ENCODE assay signal across 33 cellular contexts in genomic region chr18:31979714-31980113, GRCh38.
"Had no signal": no experiment of that assay in that cellular context is flagged by ENCODE, and none has a peak within 500 bp of the region (broad histone marks: within the 10 kb centered on the region; RNA-seq: fewer than 3 reads in every experiment).

No MANE protein-coding gene starts in this region.

- H3K27ac ChIP-seq: adrenal gland, body of pancreas, brain microvascular endothelial cell, breast epithelium, VCaP had no signal

- FAIRE-seq: astrocyte, TTC549 had no signal

- H3K36me3 ChIP-seq: adrenal gland, brain microvascular endothelial cell, breast epithelium had no signal

- ATAC-seq: activated CD8-positive, alpha-beta T cell treated with anti-CD3 and anti-CD28 coated beads for 36 hours; activated naive CD4-positive, alpha-beta T cell treated with anti-CD3 and anti-CD28 coated beads, Interleukin-2, amount 50 U/mL, for 72 hours; activated T-cell treated with anti-CD3 and anti-CD28 coated beads, Interleukin-2, amount 50 U/mL, for 4 hours; activated T-cell treated with anti-CD3 and anti-CD28 coated beads, Interleukin-2, amount 50 U/mL, for 72 hours; activated T-helper 17 cell treated with anti-CD3 and anti-CD28 coated beads, Interleukin-2, amount 50 U/mL, for 72 hours; body of pancreas had no signal

- H3K4me3 ChIP-seq: adrenal gland, body of pancreas, breast epithelium had no signal

- H3K4me1 ChIP-seq: adrenal gland, body of pancreas, breast epithelium had no signal

- H3K9me3 ChIP-seq: adrenal gland had no signal

- H3K27me3 ChIP-seq: adrenal gland, body of pancreas, brain microvascular endothelial cell, breast epithelium had no signal

- DNase-seq: activated B cell treated with CpG ODN at 0.5 μM for 24 hours; activated CD4-positive, alpha-beta memory T cell treated with anti-CD3 and anti-CD28 coated beads for 36 hours; activated CD4-positive, alpha-beta T cell treated with anti-CD3 and anti-CD28 coated beads for 4 hours; activated CD4-positive, alpha-beta T cell treated with anti-CD3 and anti-CD28 coated beads, Interleukin-2, amount 10 ng/mL, durations not matched to agents 24 days and 14 days; activated CD4-positive, alpha-beta T cell treated with anti-CD3 and anti-CD28 coated beads, Interleukin-2, amount 50 U/mL, for 1 hour; activated CD4-positive, alpha-beta T cell treated with anti-CD3 and anti-CD28 coated beads, Interleukin-2, amount 50 U/mL, for 4 hours; activated CD4-positive, CD25-positive, alpha-beta regulatory T cell treated with anti-CD3 and anti-CD28 coated beads, Interleukin-2, amount 50 U/mL, for 72 hours; activated CD8-positive, alpha-beta memory T cell treated with anti-CD3 and anti-CD28 coated beads, Interleukin-2, amount 50 U/mL, for 4 hours; activated CD8-positive, alpha-beta T cell treated with anti-CD3 and anti-CD28 coated beads for 36 hours; activated effector memory CD4-positive, alpha-beta T cell treated with anti-CD3 and anti-CD28 coated beads, Interleukin-2, amount 50 U/mL, for 16 hours; activated gamma-delta T cell treated with Interleukin-2 at 50 U/mL for 16 hours; activated naive CD4-positive, alpha-beta T cell; activated naive CD4-positive, alpha-beta T cell treated with anti-CD3 and anti-CD28 coated beads for 36 hours; activated naive CD4-positive, alpha-beta T cell treated with anti-CD3 and anti-CD28 coated beads, Interleukin-2, amount 50 U/mL, for 16 hours; activated naive CD8-positive, alpha-beta T cell treated with anti-CD3 and anti-CD28 coated beads for 36 hours; activated T-cell treated with anti-CD3 and anti-CD28 coated beads for 4 hours; activated T-cell treated with anti-CD3 and anti-CD28 coated beads, Interleukin-2, amount 50 U/mL, for 1 hour; activated T-cell treated with anti-CD3 and anti-CD28 coated beads, Interleukin-2, amount 50 U/mL, for 4 hours; activated T-cell treated with anti-CD3 and anti-CD28 coated beads, Interleukin-2, amount 50 U/mL, for 72 hours; adrenal gland; amniotic stem cell; aorta; body of pancreas; brain microvascular endothelial cell; central memory CD4-positive, alpha-beta T cell; T-helper 2 cell; T-helper 9 cell had no signal
